Comparison of ENCODE assay signal across 8 cellular contexts in genomic region chr5:170638454-170639220, GRCh38.
DNase-seq lines count a peak whose midpoint lies in the region; ATAC-seq lines count a peak whose summit lies in the region.

No MANE protein-coding gene starts in this region.

- no peak overlapping the region for H3K4me3 Mint-ChIP-seq in activated CD4-positive, alpha-beta memory T cell treated with anti-CD3 and anti-CD28 coated beads for 36 hours
- no peak overlapping the region for H3K4me3 Mint-ChIP-seq in effector memory CD8-positive, alpha-beta T cell

- no peaks in the 10 kb centered on the region for H3K36me3 Mint-ChIP-seq in activated CD4-positive, alpha-beta memory T cell treated with anti-CD3 and anti-CD28 coated beads for 36 hours
- H3K36me3 Mint-ChIP-seq in effector memory CD8-positive, alpha-beta T cell (ENCODE audit: insufficient read depth) = no peaks in the 10 kb centered on the region

- peak; percentile 71 for ATAC-seq in HG02763 (IDR thresholded peaks at IDR 0.05; ENCODE audit: unreplicated experiment)
- no peak for ATAC-seq in effector memory CD8-positive, alpha-beta T cell (replicated peaks)

- CTCF ChIA-PET in activated CD4-positive, alpha-beta memory T cell treated with anti-CD3 and anti-CD28 coated beads for 36 hours (lab: Charles Lee) = interaction anchor here (0.7 to 3.2 kb wide), 35 partner anchors 10 to 421 kb away, joined by 3 to 32 read pairs (median 4); no protein-coding TSS in a partner anchor

- no peaks in the 10 kb centered on the region for H3K9me3 Mint-ChIP-seq in activated CD4-positive, alpha-beta memory T cell treated with anti-CD3 and anti-CD28 coated beads for 36 hours
- no peaks in the 10 kb centered on the region for H3K9me3 Mint-ChIP-seq in effector memory CD8-positive, alpha-beta T cell

- H3K27ac Mint-ChIP-seq in activated CD4-positive, alpha-beta memory T cell treated with anti-CD3 and anti-CD28 coated beads for 36 hours = no peak overlapping the region
- H3K27ac Mint-ChIP-seq in effector memory CD8-positive, alpha-beta T cell = no peak overlapping the region

- peaks cover 5% of the 10 kb centered on the region for H3K4me1 Mint-ChIP-seq in activated CD4-positive, alpha-beta memory T cell treated with anti-CD3 and anti-CD28 coated beads for 36 hours (ENCODE audit: low read depth)
- H3K4me1 Mint-ChIP-seq in effector memory CD8-positive, alpha-beta T cell (ENCODE audit: low read depth in 2 of 2) = peaks cover 7 to 10% of the 10 kb centered on the region in 2 donors

- peaks cover 4% of the 10 kb centered on the region for H3K27me3 Mint-ChIP-seq in activated CD4-positive, alpha-beta memory T cell treated with anti-CD3 and anti-CD28 coated beads for 36 hours
- peaks cover 0 to 36% of the 10 kb centered on the region in 2 donors for H3K27me3 Mint-ChIP-seq in effector memory CD8-positive, alpha-beta T cell

- POLR2A ChIA-PET in activated CD4-positive, alpha-beta memory T cell treated with anti-CD3 and anti-CD28 coated beads for 36 hours (lab: Charles Lee) = no interaction called here

- DNase-seq in NCI-H146 (lab: John Stamatoyannopoulos, UW) (peak; percentile 8), NCI-H146 treated with DMSO at 0.1 percent for 48 hours (lab: John Stamatoyannopoulos, UW; ENCODE audit: unreplicated experiment) (no peak), NCI-H2227 treated with DMSO at 0.1 percent for 48 hours (lab: John Stamatoyannopoulos, UW) (peak; percentile 12), mesenteric fat pad (ENCODE audit: low spot score) (peak; percentile 88)
- peak; percentile 77 for DNase-seq in activated CD4-positive, alpha-beta memory T cell treated with anti-CD3 and anti-CD28 coated beads for 36 hours
- peak; percentile 35 to 43 (median 36) for DNase-seq in effector memory CD8-positive, alpha-beta T cell
- peak; percentile 33 to 46 for DNase-seq in stimulated activated CD8-positive, alpha-beta memory T cell treated with anti-CD3 and anti-CD28 coated beads, Interleukin-7, amount 100 ng/mL, for 48 hours (ENCODE audit: extremely low read depth in 1 of 2, low read depth in 1 of 2)

- intact Hi-C loops in activated CD4-positive, alpha-beta memory T cell treated with anti-CD3 and anti-CD28 coated beads for 36 hours (cut with micrococcal nuclease) = loop anchor here (1.0 to 10.0 kb wide), 3 partner anchors 153 to 699 kb away; partner anchors contain the start of gene FOXI1
